19 cellular contexts compared by ENCODE assay signal in the genomic region with DNA sequence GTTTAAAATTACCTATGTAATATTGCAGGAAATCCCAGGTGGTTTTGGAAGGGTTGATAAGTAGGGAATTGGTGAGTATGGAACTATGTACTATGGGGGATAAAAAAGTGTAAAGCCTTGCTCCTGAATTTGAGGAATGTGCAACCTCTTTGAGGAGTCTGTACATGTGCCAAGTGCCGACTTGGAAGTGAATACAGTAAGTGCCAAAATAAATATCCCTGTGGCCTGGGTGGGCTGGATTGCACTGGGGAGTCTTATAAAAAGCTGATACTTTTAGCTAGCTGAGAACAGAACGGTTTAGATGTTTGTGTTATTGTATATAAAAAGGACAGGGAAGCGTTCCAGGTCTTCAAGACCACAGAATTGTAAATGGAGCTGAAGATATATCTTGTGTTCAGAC.
DNase-seq lines count a peak whose midpoint lies in the region; ATAC-seq and TF ChIP-seq lines count a peak whose summit lies in the region.
"Had no signal": no experiment of that assay in that cellular context is flagged by ENCODE, and none has a peak within 500 bp of the region (broad histone marks: within the 10 kb centered on the region; RNA-seq: fewer than 3 reads in every experiment).

No MANE protein-coding gene starts in this region.

- in situ Hi-C loops in astrocyte of the cerebellum (cut with HindIII; ENCODE audit: low sequenced_read_pairs) = no loop called here

- no peaks in the 10 kb centered on the region for H3K4me1 ChIP-seq in thyroid gland
- H3K4me1 ChIP-seq: BLaER1 had no signal

- H3K27me3 ChIP-seq in thyroid gland = no peaks in the 10 kb centered on the region
- H3K27me3 ChIP-seq: BLaER1 had no signal

- TF ChIP-seq POLR2A in thyroid gland (IDR thresholded peaks at IDR 0.05) = no peak

- H3K36me3 ChIP-seq in thyroid gland = no peaks in the 10 kb centered on the region
- H3K36me3 ChIP-seq: BLaER1 had no signal

- H3K27me3 Mint-ChIP-seq in mesothelial cell of epicardium (ENCODE audit: low read depth) = peaks cover 4% of the 10 kb centered on the region
- no peaks in the 10 kb centered on the region for H3K27me3 Mint-ChIP-seq in activated naive CD8-positive, alpha-beta T cell treated with anti-CD3 and anti-CD28 coated beads, Interleukin-2, amount 50 U/mL, for 24 hours
- H3K27me3 Mint-ChIP-seq: CD4-positive, alpha-beta memory T cell had no signal

- peak overlapping the region; percentile 19 for H3K27ac Mint-ChIP-seq in mesothelial cell of epicardium
- H3K27ac Mint-ChIP-seq in activated naive CD8-positive, alpha-beta T cell treated with anti-CD3 and anti-CD28 coated beads, Interleukin-2, amount 50 U/mL, for 24 hours = no peak overlapping the region
- H3K27ac Mint-ChIP-seq: CD14-positive monocyte; CD4-positive, alpha-beta memory T cell; GM23338; HFFc6 had no signal

- no peaks in the 10 kb centered on the region for H3K9me3 ChIP-seq in thyroid gland
- H3K9me3 ChIP-seq: BLaER1 had no signal

- peaks cover 13% of the 10 kb centered on the region for H3K4me1 Mint-ChIP-seq in mesothelial cell of epicardium
- H3K4me1 Mint-ChIP-seq in activated naive CD8-positive, alpha-beta T cell treated with anti-CD3 and anti-CD28 coated beads, Interleukin-2, amount 50 U/mL, for 24 hours = no peaks in the 10 kb centered on the region
- H3K4me1 Mint-ChIP-seq: CD14-positive monocyte; CD4-positive, alpha-beta memory T cell had no signal

- intact Hi-C loops in thyroid gland (cut with DNase I) = no loop called here

- no peaks in the 10 kb centered on the region for H3K36me3 Mint-ChIP-seq in mesothelial cell of epicardium
- H3K36me3 Mint-ChIP-seq in activated naive CD8-positive, alpha-beta T cell treated with anti-CD3 and anti-CD28 coated beads, Interleukin-2, amount 50 U/mL, for 24 hours (ENCODE audit: low read depth) = no peaks in the 10 kb centered on the region
- H3K36me3 Mint-ChIP-seq: CD14-positive monocyte; CD4-positive, alpha-beta memory T cell had no signal

- TF ChIP-seq CTCF in astrocyte of the cerebellum (IDR thresholded peaks at IDR 0.05; ENCODE audit: low read depth, low read length, missing control alignments) = no peak
- no peak for TF ChIP-seq CTCF in mesothelial cell of epicardium (IDR thresholded peaks at IDR 0.05; ENCODE audit: unreplicated experiment)
- no peak for TF ChIP-seq CTCF in thyroid gland (IDR thresholded peaks at IDR 0.05)

- DNase-seq in H4 (ENCODE audit: low spot score) = peak; percentile 2
- DNase-seq in astrocyte of the cerebellum (ENCODE audit: low read depth) = peak; percentile 85
- DNase-seq in mesothelial cell of epicardium (ENCODE audit: low spot score in 2 of 2, unreplicated experiment in 2 of 2) = no peak
- peak; percentile 5 to 19 for DNase-seq in thyroid gland
- DNase-seq in stimulated activated naive CD4-positive, alpha-beta T cell (lab: John Stamatoyannopoulos, UW) = no peak
- DNase-seq in activated naive CD8-positive, alpha-beta T cell treated with anti-CD3 and anti-CD28 coated beads, Interleukin-2, amount 50 U/mL, for 24 hours = no peak
- DNase-seq in OCI-M2 (lab: John Stamatoyannopoulos, UW; ENCODE audit: unreplicated experiment) = no peak
- DNase-seq: 8988T; CD4-positive, alpha-beta memory T cell; DMS153; DMS79; GDM1; H7; HFFc6 had no signal

- no peak overlapping the region for H3K4me3 Mint-ChIP-seq in mesothelial cell of epicardium
- H3K4me3 Mint-ChIP-seq in activated naive CD8-positive, alpha-beta T cell treated with anti-CD3 and anti-CD28 coated beads, Interleukin-2, amount 50 U/mL, for 24 hours = no peak overlapping the region
- H3K4me3 Mint-ChIP-seq: CD14-positive monocyte, GM23338, HFFc6 had no signal

- H3K27ac ChIP-seq in thyroid gland = no peak overlapping the region
- H3K27ac ChIP-seq: BLaER1, HL-60 had no signal

- ATAC-seq in activated naive CD8-positive, alpha-beta T cell treated with anti-CD3 and anti-CD28 coated beads, Interleukin-2, amount 50 U/mL, for 24 hours = no peak
- ATAC-seq: GM23338, HCT116 had no signal

- WGBS in thyroid gland, 2 donors = 18 to 26% methylated on average over 3 of the region's 3 CpGs

- H3K4me3 ChIP-seq in astrocyte of the cerebellum (ENCODE audit: low read depth, low read length) = no peak overlapping the region
- no peak overlapping the region for H3K4me3 ChIP-seq in thyroid gland (replicated peaks in 1 of 3)
- H3K4me3 ChIP-seq: BLaER1, GM23338 had no signal

- H3K9me3 Mint-ChIP-seq in mesothelial cell of epicardium = no peaks in the 10 kb centered on the region
- H3K9me3 Mint-ChIP-seq in activated naive CD8-positive, alpha-beta T cell treated with anti-CD3 and anti-CD28 coated beads, Interleukin-2, amount 50 U/mL, for 24 hours = peaks cover 8% of the 10 kb centered on the region
- H3K9me3 Mint-ChIP-seq: GM23338 had no signal

Comparison
In these comparisons a context has a peak if more than half of its experiments do, and no peak if none do; other contexts are left out.
1. DNase-seq: peak in H4 (single experiment), astrocyte of the cerebellum (single experiment) and thyroid gland (2 of 2); none in mesothelial cell of epicardium (0 of 2), stimulated activated naive CD4-positive, alpha-beta T cell (0 of 6), activated naive CD8-positive, alpha-beta T cell treated with anti-CD3 and anti-CD28 coated beads, Interleukin-2, amount 50 U/mL, for 24 hours (single experiment) and OCI-M2 (single experiment).